22 cellular contexts compared by ENCODE assay signal in the genomic region with DNA sequence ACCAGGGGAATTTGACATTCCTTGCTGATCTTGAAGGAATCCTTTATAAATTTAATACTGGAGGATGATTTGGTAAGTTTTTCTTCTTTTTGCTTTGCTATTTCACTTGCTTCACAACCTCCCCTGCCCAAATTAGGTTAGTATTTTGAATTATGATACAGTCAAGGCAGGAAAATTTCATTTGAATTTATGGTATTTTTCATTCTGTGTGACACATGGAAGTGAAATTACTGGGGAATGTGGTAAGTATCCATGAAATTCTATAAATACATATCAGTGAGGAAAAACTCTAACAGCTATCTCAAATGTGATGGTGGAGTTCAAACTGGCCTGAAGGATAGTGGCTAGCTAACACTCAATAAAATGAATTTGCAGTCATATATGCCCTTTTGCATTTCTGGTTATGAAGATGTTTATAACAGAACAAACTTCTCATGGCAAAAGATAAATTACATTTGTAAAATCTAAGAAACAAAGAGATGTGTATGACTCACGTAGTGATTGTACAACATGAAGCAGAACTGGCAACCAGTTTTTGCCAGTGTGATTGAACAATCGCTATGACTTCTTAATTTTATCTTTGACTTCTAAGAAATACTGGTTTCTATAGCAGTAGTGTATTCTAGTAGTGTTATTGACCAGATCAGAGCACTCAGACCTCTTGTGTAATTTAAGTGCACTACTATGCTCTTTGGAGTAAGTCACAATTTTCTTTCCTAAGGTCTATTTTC.
A peak's percentile ranks its signal among the peaks of the same experiment; 100 is the strongest.
DNase-seq lines count a peak whose midpoint lies in the region; ATAC-seq and TF ChIP-seq lines count a peak whose summit lies in the region.
"Had no signal": no experiment of that assay in that cellular context is flagged by ENCODE, and none has a peak within 500 bp of the region (broad histone marks: within the 10 kb centered on the region; RNA-seq: fewer than 3 reads in every experiment).

No MANE protein-coding gene starts in this region.

- H3K4me3 ChIP-seq in breast epithelium (no peak overlapping the region), fibroblast of mammary gland (ENCODE audit: control insufficient read depth, low read depth, low read length) (no peak overlapping the region), upper lobe of right lung (no peak overlapping the region)
- H3K4me3 ChIP-seq: A549, ascending aorta, colonic mucosa, GM23338, K562, SJSA1 had no signal

- intact Hi-C loops in MCF 10A (cut with micrococcal nuclease): loop anchor here (2.0 kb wide), 1 partner anchor 150 kb away; no protein-coding TSS in a partner anchor
- intact Hi-C loops in breast epithelium (cut with DNase I; ENCODE audit: low total_unique reads): no loop called here
- intact Hi-C loops in upper lobe of right lung (cut with DNase I): no loop called here

- H3K27ac ChIP-seq in breast epithelium (no peak overlapping the region), upper lobe of right lung (no peak overlapping the region)
- H3K27ac ChIP-seq: A549, ascending aorta, colonic mucosa, SJSA1 had no signal

- no TSS peak for BruUV-seq in MCF 10A (replicated peaks; lab: Mats Ljungman, UMichigan)

- H3K36me3 ChIP-seq in breast epithelium: no peaks in the 10 kb centered on the region
- no peaks in the 10 kb centered on the region for H3K36me3 ChIP-seq in upper lobe of right lung
- H3K36me3 ChIP-seq: ascending aorta, colonic mucosa, SJSA1 had no signal

- H3K9me3 ChIP-seq in breast epithelium (no peaks in the 10 kb centered on the region), upper lobe of right lung (no peaks in the 10 kb centered on the region)
- H3K9me3 ChIP-seq: A549, ascending aorta, colonic mucosa, SJSA1 had no signal

- DNase-seq in MCF 10A (ENCODE audit: unreplicated experiment) (peak; percentile 55), breast epithelium (ENCODE audit: low spot score in 2 of 2) (no peak), amniotic epithelial cell (ENCODE audit: low read depth) (peak; percentile 68), fibroblast of mammary gland (ENCODE audit: low read depth) (peak; percentile 54), upper lobe of right lung (no peak), OCI-M2 (lab: John Stamatoyannopoulos, UW; ENCODE audit: unreplicated experiment) (no peak)
- DNase-seq: activated CD8-positive, alpha-beta memory T cell treated with anti-CD3 and anti-CD28 coated beads for 24 hours; activated naive CD4-positive, alpha-beta T cell treated with anti-CD3 and anti-CD28 coated beads for 36 hours; activated T-cell treated with anti-CD3 and anti-CD28 coated beads, Interleukin-2, amount 50 U/mL, for 4 hours; colonic mucosa; kidney; NCI-H187; NCI-H226; occipital lobe; PC-3 had no signal

- no peak for TF ChIP-seq POLR2A in breast epithelium (IDR thresholded peaks at IDR 0.05)

- POLR2A ChIA-PET in MCF 10A (lab: Yijun Ruan, JAX): interaction anchor here (0.5 kb wide), 1 partner anchor 1776 kb away, joined by 3 read pairs; no protein-coding TSS in a partner anchor

- no peaks in the 10 kb centered on the region for H3K27me3 Mint-ChIP-seq in MCF 10A (ENCODE audit: insufficient read depth, unreplicated experiment)

- H3K4me1 ChIP-seq in breast epithelium (no peaks in the 10 kb centered on the region), upper lobe of right lung (no peaks in the 10 kb centered on the region)
- H3K4me1 ChIP-seq: A549, colonic mucosa, SJSA1 had no signal

- H3K27me3 ChIP-seq in breast epithelium (no peaks in the 10 kb centered on the region), upper lobe of right lung (no peaks in the 10 kb centered on the region)
- H3K27me3 ChIP-seq: ascending aorta, colonic mucosa, SJSA1 had no signal

- no peaks in the 10 kb centered on the region for H3K36me3 Mint-ChIP-seq in MCF 10A (ENCODE audit: insufficient read depth, unreplicated experiment)

- TF ChIP-seq CTCF in MCF 10A (IDR thresholded peaks at IDR 0.05; ENCODE audit: unreplicated experiment) (no peak), breast epithelium (IDR thresholded peaks at IDR 0.05) (no peak), fibroblast of mammary gland (conservative IDR thresholded peaks at IDR 0.05; ENCODE audit: control insufficient read depth, insufficient read depth, low read depth, low read length) (no peak), upper lobe of right lung (IDR thresholded peaks at IDR 0.05) (no peak)

- H3K9me3 Mint-ChIP-seq in MCF 10A (ENCODE audit: unreplicated experiment): no peaks in the 10 kb centered on the region
- H3K9me3 Mint-ChIP-seq: activated naive CD4-positive, alpha-beta T cell treated with anti-CD3 and anti-CD28 coated beads for 36 hours; activated T-cell treated with anti-CD3 and anti-CD28 coated beads, Interleukin-2, amount 50 U/mL, for 4 hours; GM23338 had no signal

- H3K4me3 Mint-ChIP-seq in MCF 10A (ENCODE audit: unreplicated experiment): no peak overlapping the region
- H3K4me3 Mint-ChIP-seq: activated naive CD4-positive, alpha-beta T cell treated with anti-CD3 and anti-CD28 coated beads for 36 hours; activated T-cell treated with anti-CD3 and anti-CD28 coated beads, Interleukin-2, amount 50 U/mL, for 4 hours; GM23338 had no signal

- CTCF ChIA-PET in MCF 10A (lab: Yijun Ruan, JAX): no interaction called here

- peaks cover 23% of the 10 kb centered on the region for H3K4me1 Mint-ChIP-seq in MCF 10A (ENCODE audit: insufficient read depth, unreplicated experiment)

- H3K27ac Mint-ChIP-seq in MCF 10A (ENCODE audit: low read depth, unreplicated experiment): no peak overlapping the region
- H3K27ac Mint-ChIP-seq: activated naive CD4-positive, alpha-beta T cell treated with anti-CD3 and anti-CD28 coated beads for 36 hours; GM23338 had no signal

- ATAC-seq in upper lobe of right lung: peak; percentile 26
- no peak for ATAC-seq in HG03442 (IDR thresholded peaks at IDR 0.05; ENCODE audit: unreplicated experiment)
- ATAC-seq in GM18498 (IDR thresholded peaks at IDR 0.05; ENCODE audit: unreplicated experiment): no peak
- ATAC-seq: A549, GM23338, K562, PC-3 had no signal

Comparison
In these comparisons a context has a peak if more than half of its experiments do, and no peak if none do; other contexts are left out.
1. DNase-seq: peak in MCF 10A (single experiment), amniotic epithelial cell (single experiment) and fibroblast of mammary gland (single experiment); none in breast epithelium (0 of 2), upper lobe of right lung (single experiment) and OCI-M2 (single experiment).